Comparison of ENCODE assay signal across 19 cellular contexts in genomic region chr6:137666202-137666774, GRCh38.
DNase-seq lines count a peak whose midpoint lies in the region; ATAC-seq lines count a peak whose summit lies in the region.
"Had no signal": no experiment of that assay in that cellular context is flagged by ENCODE, and none has a peak within 500 bp of the region (broad histone marks: within the 10 kb centered on the region; RNA-seq: fewer than 3 reads in every experiment).

No MANE protein-coding gene starts in this region.

- H3K27ac ChIP-seq in CD8-positive, alpha-beta memory T cell (ENCODE audit: low read depth, low read length), result no peak overlapping the region
- H3K27ac ChIP-seq: coronary artery, neural progenitor cell had no signal

- peaks cover 0 to 6% (median 0%) of the 10 kb centered on the region in 5 donors for H3K9me3 Mint-ChIP-seq in CD8-positive, alpha-beta memory T cell
- H3K9me3 Mint-ChIP-seq in activated naive CD8-positive, alpha-beta T cell treated with anti-CD3 and anti-CD28 coated beads, Interleukin-2, amount 50 U/mL, for 24 hours, result no peaks in the 10 kb centered on the region
- H3K9me3 Mint-ChIP-seq: immature natural killer cell had no signal

- ATAC-seq in GM18517 (IDR thresholded peaks at IDR 0.05; ENCODE audit: unreplicated experiment), result peak; percentile 68
- ATAC-seq in HG03175 (IDR thresholded peaks at IDR 0.05; ENCODE audit: unreplicated experiment), result peak; percentile 76
- peak; percentile 15 for ATAC-seq in activated naive CD8-positive, alpha-beta T cell treated with anti-CD3 and anti-CD28 coated beads, Interleukin-2, amount 50 U/mL, for 24 hours
- ATAC-seq in HG03097 (IDR thresholded peaks at IDR 0.05; ENCODE audit: low FRiP score, unreplicated experiment), result no peak

- H3K4me3 Mint-ChIP-seq in CD8-positive, alpha-beta memory T cell, result peak overlapping the region in 6 of 7 donors; percentile 6 to 58 (median 51)
- peak overlapping the region; percentile 13 for H3K4me3 Mint-ChIP-seq in activated naive CD8-positive, alpha-beta T cell treated with anti-CD3 and anti-CD28 coated beads, Interleukin-2, amount 50 U/mL, for 24 hours
- H3K4me3 Mint-ChIP-seq: neural progenitor cell had no signal

- POLR2A ChIA-PET in CD8-positive, alpha-beta memory T cell (lab: Charles Lee), result interaction anchor here (0.6 kb wide), 1 partner anchor 18 kb away, joined by 3 read pairs; no protein-coding TSS in a partner anchor

- no peaks in the 10 kb centered on the region for H3K4me1 ChIP-seq in CD8-positive, alpha-beta memory T cell (ENCODE audit: insufficient read depth, low read length)
- H3K4me1 ChIP-seq: neural progenitor cell had no signal

- H3K27me3 ChIP-seq in CD8-positive, alpha-beta memory T cell (ENCODE audit: insufficient read depth, low read length, poor library complexity, severe bottlenecking), result no peaks in the 10 kb centered on the region
- H3K27me3 ChIP-seq: neural progenitor cell had no signal

- peaks cover 11 to 18% (median 13%) of the 10 kb centered on the region in 3 donors for H3K4me1 Mint-ChIP-seq in CD8-positive, alpha-beta memory T cell
- peaks cover 15% of the 10 kb centered on the region for H3K4me1 Mint-ChIP-seq in activated naive CD8-positive, alpha-beta T cell treated with anti-CD3 and anti-CD28 coated beads, Interleukin-2, amount 50 U/mL, for 24 hours
- H3K4me1 Mint-ChIP-seq: neural progenitor cell had no signal

- H3K36me3 ChIP-seq in CD8-positive, alpha-beta memory T cell (ENCODE audit: insufficient read depth, low read length), result no peaks in the 10 kb centered on the region
- H3K36me3 ChIP-seq: neural progenitor cell had no signal

- H3K27me3 Mint-ChIP-seq in CD8-positive, alpha-beta memory T cell, result peaks cover 1 to 4% of the 10 kb centered on the region in 2 donors
- peaks cover 10% of the 10 kb centered on the region for H3K27me3 Mint-ChIP-seq in activated naive CD8-positive, alpha-beta T cell treated with anti-CD3 and anti-CD28 coated beads, Interleukin-2, amount 50 U/mL, for 24 hours

- no peaks in the 10 kb centered on the region for H3K9me3 ChIP-seq in CD8-positive, alpha-beta memory T cell (ENCODE audit: low read length)

- no peak overlapping the region for H3K4me3 ChIP-seq in CD8-positive, alpha-beta memory T cell (ENCODE audit: low read length)
- H3K4me3 ChIP-seq: coronary artery, neural progenitor cell had no signal

- H3K27ac Mint-ChIP-seq in CD8-positive, alpha-beta memory T cell, result peak overlapping the region in 3 of 8 donors; percentile 33 to 74 (median 52)
- peak overlapping the region; percentile 30 for H3K27ac Mint-ChIP-seq in activated naive CD8-positive, alpha-beta T cell treated with anti-CD3 and anti-CD28 coated beads, Interleukin-2, amount 50 U/mL, for 24 hours
- H3K27ac Mint-ChIP-seq: neural progenitor cell had no signal

- H3K36me3 Mint-ChIP-seq in CD8-positive, alpha-beta memory T cell, result peaks cover 0 to 6% (median 3%) of the 10 kb centered on the region in 3 donors
- no peaks in the 10 kb centered on the region for H3K36me3 Mint-ChIP-seq in activated naive CD8-positive, alpha-beta T cell treated with anti-CD3 and anti-CD28 coated beads, Interleukin-2, amount 50 U/mL, for 24 hours (ENCODE audit: low read depth)
- H3K36me3 Mint-ChIP-seq: neural progenitor cell had no signal

- CTCF ChIA-PET in CD8-positive, alpha-beta memory T cell (lab: Charles Lee), result no interaction called here

- peak in 1 of 5 donors; percentile 27 for DNase-seq in CD8-positive, alpha-beta memory T cell
- no peak for DNase-seq in activated naive CD8-positive, alpha-beta T cell treated with anti-CD3 and anti-CD28 coated beads, Interleukin-2, amount 50 U/mL, for 24 hours
- DNase-seq in kidney tubule cell (ENCODE audit: low spot score) (no peak), NOMO-1 treated with dmso at 0.1 percent for 144 hours (lab: John Stamatoyannopoulos, UW; ENCODE audit: unreplicated experiment) (no peak), NCI-H2171 treated with DMSO at 0.1 percent for 48 hours (lab: John Stamatoyannopoulos, UW) (no peak)
- DNase-seq: activated CD4-positive, alpha-beta T cell treated with anti-CD3 and anti-CD28 coated beads for 4 hours; activated gamma-delta T cell; AML-193; KBM-7; NCI-H1105; NCI-H2171; SIG-M5; substantia nigra had no signal
